8 cellular contexts compared by ENCODE assay signal in genomic region chr6:83708970-83709747, GRCh38. TPM values are rescaled to one million over a fixed set of nuclear protein-coding genes. Genes with fewer than 3 reads are reported as not detected.
A peak's percentile ranks its signal among the peaks of the same experiment; 100 is the strongest.
DNase-seq lines count a peak whose midpoint lies in the region; ATAC-seq, FAIRE-seq and TF ChIP-seq lines count a peak whose summit lies in the region.

Gene SNAP91, minus strand, starts transcription at chr6:83709101. Its CDS starts 1,174 bp downstream, at chr6:83707927.

- H3K9me3 ChIP-seq in HUES48 (ENCODE audit: control insufficient read depth, insufficient read depth, low read length) (no peaks in the 10 kb centered on the region), gastroesophageal sphincter (peaks cover 0 to 7% (median 0%) of the 10 kb centered on the region in 3 donors), parathyroid adenoma (ENCODE audit: control insufficient read depth, low read length) (no peaks in the 10 kb centered on the region)

- TF ChIP-seq POLR2A in gastroesophageal sphincter (IDR thresholded peaks at IDR 0.05): no peak

- no peaks in the 10 kb centered on the region for H3K36me3 ChIP-seq in HUES48 (ENCODE audit: control insufficient read depth, insufficient read depth, low read length)
- no peaks in the 10 kb centered on the region for H3K36me3 ChIP-seq in gastroesophageal sphincter
- no peaks in the 10 kb centered on the region for H3K36me3 ChIP-seq in parathyroid adenoma (ENCODE audit: control insufficient read depth, insufficient read depth, low read length)

- FAIRE-seq in D721Med (lab: Jason Lieb, UNC): no peak

- H3K27me3 ChIP-seq in HUES48 (ENCODE audit: control insufficient read depth, insufficient read depth, low read length) (peaks cover 57% of the 10 kb centered on the region), gastroesophageal sphincter (peaks cover 36% of the 10 kb centered on the region), parathyroid adenoma (ENCODE audit: control insufficient read depth, insufficient read depth, low read length) (no peaks in the 10 kb centered on the region)

- no peak for TF ChIP-seq EP300 in gastroesophageal sphincter (IDR thresholded peaks at IDR 0.05)

- peak within 1 kb of the TSS; percentile 96 for H2AFZ ChIP-seq in parathyroid adenoma

- WGBS in gastroesophageal sphincter (ENCODE audit: low coverage in 1 of 2), 2 donors: 0 to 20% methylated on average over 1 to 2 of the region's 83 CpGs

- peak within 1 kb of the TSS; percentile 65 for H3K4me3 ChIP-seq in HUES48 (ENCODE audit: low read depth, low read length)
- peak within 1 kb of the TSS; percentile 32 to 69 for H3K4me3 ChIP-seq in gastroesophageal sphincter
- peak within 1 kb of the TSS; percentile 60 for H3K4me3 ChIP-seq in parathyroid adenoma (ENCODE audit: low read depth, low read length)

- H3K4me2 ChIP-seq in parathyroid adenoma (ENCODE audit: low read length): peak within 1 kb of the TSS; percentile 83

- H3K79me2 ChIP-seq in parathyroid adenoma: no peaks in the 10 kb centered on the region

- ATAC-seq in gastroesophageal sphincter (peak; percentile 55), HG03469 (IDR thresholded peaks at IDR 0.05; ENCODE audit: unreplicated experiment) (no peak), HG02938 (IDR thresholded peaks at IDR 0.05; ENCODE audit: unreplicated experiment) (no peak)

- H3K9ac ChIP-seq in HUES48 (ENCODE audit: low read depth, low read length): no peak within 1 kb of the TSS
- peak within 1 kb of the TSS; percentile 32 for H3K9ac ChIP-seq in parathyroid adenoma

- H3K27ac ChIP-seq in HUES48 (ENCODE audit: low read depth, low read length) (no peak within 1 kb of the TSS), gastroesophageal sphincter (peak within 1 kb of the TSS in 2 of 4 donors; percentile 29 to 65), parathyroid adenoma (peak within 1 kb of the TSS; percentile 70)

- peaks cover 3% of the 10 kb centered on the region; the same call in 1 of the 2 replicates for H3K4me1 ChIP-seq in HUES48 (ENCODE audit: control insufficient read depth, insufficient read depth, low read length)
- H3K4me1 ChIP-seq in gastroesophageal sphincter: peaks cover 0 to 23% (median 13%) of the 10 kb centered on the region in 3 donors
- no peaks in the 10 kb centered on the region for H3K4me1 ChIP-seq in parathyroid adenoma

- DNase-seq in D721Med (ENCODE audit: insufficient read length, low spot score) (peak; percentile 50), T1000 (lab: John Stamatoyannopoulos, UW) (peak; percentile 66), amniotic stem cell (lab: John Stamatoyannopoulos, UW) (no peak)

- TF ChIP-seq CTCF in D721Med (IDR thresholded peaks at IDR 0.05; ENCODE audit: insufficient read depth, missing control alignments) (no peak), gastroesophageal sphincter (IDR thresholded peaks at IDR 0.05) (no peak), parathyroid adenoma (IDR thresholded peaks at IDR 0.05) (no peak)

RNA-seq across cellular contexts. Expression of gene SNAP91, which starts in this region (rescaled TPM):
- 1 to 10 TPM; 3.0 to 9.4 (median 6.4) TPM for total RNA-seq in gastroesophageal sphincter
